In genomic region chr18:78006805-78007204, GRCh38 we compare ENCODE assay signal across 1 cellular context.
TF ChIP-seq lines count a peak whose summit lies in the region.

No MANE protein-coding gene starts in this region.

TF ChIP-seq in WTC11, 78 proteins besides CTCF, POLR2A, EP300 and RAD21 (continued from another document):
- TF ChIP-seq, protein P1, sequence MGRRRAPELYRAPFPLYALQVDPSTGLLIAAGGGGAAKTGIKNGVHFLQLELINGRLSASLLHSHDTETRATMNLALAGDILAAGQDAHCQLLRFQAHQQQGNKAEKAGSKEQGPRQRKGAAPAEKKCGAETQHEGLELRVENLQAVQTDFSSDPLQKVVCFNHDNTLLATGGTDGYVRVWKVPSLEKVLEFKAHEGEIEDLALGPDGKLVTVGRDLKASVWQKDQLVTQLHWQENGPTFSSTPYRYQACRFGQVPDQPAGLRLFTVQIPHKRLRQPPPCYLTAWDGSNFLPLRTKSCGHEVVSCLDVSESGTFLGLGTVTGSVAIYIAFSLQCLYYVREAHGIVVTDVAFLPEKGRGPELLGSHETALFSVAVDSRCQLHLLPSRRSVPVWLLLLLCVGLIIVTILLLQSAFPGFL (CRISPR knock-in tag; IDR thresholded peaks at IDR 0.05; ENCODE audit: borderline replicate concordance), result no peak
- TF ChIP-seq, protein P2, sequence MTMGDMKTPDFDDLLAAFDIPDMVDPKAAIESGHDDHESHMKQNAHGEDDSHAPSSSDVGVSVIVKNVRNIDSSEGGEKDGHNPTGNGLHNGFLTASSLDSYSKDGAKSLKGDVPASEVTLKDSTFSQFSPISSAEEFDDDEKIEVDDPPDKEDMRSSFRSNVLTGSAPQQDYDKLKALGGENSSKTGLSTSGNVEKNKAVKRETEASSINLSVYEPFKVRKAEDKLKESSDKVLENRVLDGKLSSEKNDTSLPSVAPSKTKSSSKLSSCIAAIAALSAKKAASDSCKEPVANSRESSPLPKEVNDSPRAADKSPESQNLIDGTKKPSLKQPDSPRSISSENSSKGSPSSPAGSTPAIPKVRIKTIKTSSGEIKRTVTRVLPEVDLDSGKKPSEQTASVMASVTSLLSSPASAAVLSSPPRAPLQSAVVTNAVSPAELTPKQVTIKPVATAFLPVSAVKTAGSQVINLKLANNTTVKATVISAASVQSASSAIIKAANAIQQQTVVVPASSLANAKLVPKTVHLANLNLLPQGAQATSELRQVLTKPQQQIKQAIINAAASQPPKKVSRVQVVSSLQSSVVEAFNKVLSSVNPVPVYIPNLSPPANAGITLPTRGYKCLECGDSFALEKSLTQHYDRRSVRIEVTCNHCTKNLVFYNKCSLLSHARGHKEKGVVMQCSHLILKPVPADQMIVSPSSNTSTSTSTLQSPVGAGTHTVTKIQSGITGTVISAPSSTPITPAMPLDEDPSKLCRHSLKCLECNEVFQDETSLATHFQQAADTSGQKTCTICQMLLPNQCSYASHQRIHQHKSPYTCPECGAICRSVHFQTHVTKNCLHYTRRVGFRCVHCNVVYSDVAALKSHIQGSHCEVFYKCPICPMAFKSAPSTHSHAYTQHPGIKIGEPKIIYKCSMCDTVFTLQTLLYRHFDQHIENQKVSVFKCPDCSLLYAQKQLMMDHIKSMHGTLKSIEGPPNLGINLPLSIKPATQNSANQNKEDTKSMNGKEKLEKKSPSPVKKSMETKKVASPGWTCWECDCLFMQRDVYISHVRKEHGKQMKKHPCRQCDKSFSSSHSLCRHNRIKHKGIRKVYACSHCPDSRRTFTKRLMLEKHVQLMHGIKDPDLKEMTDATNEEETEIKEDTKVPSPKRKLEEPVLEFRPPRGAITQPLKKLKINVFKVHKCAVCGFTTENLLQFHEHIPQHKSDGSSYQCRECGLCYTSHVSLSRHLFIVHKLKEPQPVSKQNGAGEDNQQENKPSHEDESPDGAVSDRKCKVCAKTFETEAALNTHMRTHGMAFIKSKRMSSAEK (CRISPR knock-in tag; IDR thresholded peaks at IDR 0.05; ENCODE audit: borderline replicate concordance), result no peak
